20 cellular contexts compared by ENCODE assay signal in the genomic region with DNA sequence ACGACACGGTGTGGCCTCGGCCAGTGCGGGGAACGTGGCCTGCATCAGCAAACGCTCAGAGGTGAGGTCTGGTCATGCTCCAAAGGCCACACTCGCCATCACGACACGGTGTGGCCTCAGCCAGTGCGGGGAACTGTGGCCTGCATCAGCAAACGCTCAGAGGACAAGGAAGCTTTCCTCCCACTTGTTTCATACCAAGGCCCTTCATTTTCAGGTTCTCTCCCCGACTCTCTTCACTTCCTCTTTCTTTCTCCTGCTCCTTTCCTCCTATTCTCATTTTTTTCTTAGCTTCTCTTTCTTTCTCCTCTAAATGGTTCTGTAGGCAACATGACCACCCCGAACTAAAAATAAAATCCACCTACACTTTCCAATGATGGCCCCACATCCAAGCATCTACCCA.
"Had no signal": no experiment of that assay in that cellular context is flagged by ENCODE, and none has a peak within 500 bp of the region (broad histone marks: within the 10 kb centered on the region; RNA-seq: fewer than 3 reads in every experiment).

No MANE protein-coding gene starts in this region.

- H3K36me3 ChIP-seq: esophagus muscularis mucosa, gastrocnemius medialis, right lobe of liver, stomach, suprapubic skin, tibial nerve had no signal

- H3K27me3 ChIP-seq: gastrocnemius medialis, right lobe of liver, tibial nerve had no signal

- H2AFZ ChIP-seq: parathyroid adenoma had no signal

- H3K9ac ChIP-seq: parathyroid adenoma had no signal

- H3K79me2 ChIP-seq: parathyroid adenoma had no signal

- H3K9me3 ChIP-seq: esophagus muscularis mucosa, gastrocnemius medialis, right lobe of liver, stomach, suprapubic skin, tibial nerve had no signal

- H3K4me3 ChIP-seq: coronary artery, esophagus muscularis mucosa, gastrocnemius medialis, right lobe of liver, skin epidermis, stomach, suprapubic skin, tibial nerve had no signal

- DNase-seq: activated CD4-positive, alpha-beta T cell treated with anti-CD3 and anti-CD28 coated beads for 1 hour; activated CD4-positive, alpha-beta T cell treated with anti-CD3 and anti-CD28 coated beads, Interleukin-2, amount 50 U/mL, for 1 hour; activated CD8-positive, alpha-beta T cell treated with anti-CD3 and anti-CD28 coated beads, Interleukin-2, amount 10 ng/mL, durations not matched to agents 7 days and 5 days; activated gamma-delta T cell; activated naive CD4-positive, alpha-beta T cell treated with anti-CD3 and anti-CD28 coated beads, Interleukin-2, amount 50 U/mL, for 16 hours; activated naive CD8-positive, alpha-beta T cell treated with anti-CD3 and anti-CD28 coated beads, Interleukin-2, amount 50 U/mL, for 24 hours; cerebellar nuclear complex; gastrocnemius medialis; left colon; stimulated activated CD4-positive, alpha-beta T cell treated with anti-CD3 and anti-CD28 coated beads, Interleukin-1b, Interleukin-23, amount 100 ng/mL, for 48 hours; stomach had no signal

- ATAC-seq: activated CD8-positive, alpha-beta T cell treated with anti-CD3 and anti-CD28 coated beads, Interleukin-2, amount 10 ng/mL, durations not matched to agents 7 days and 5 days; activated naive CD8-positive, alpha-beta T cell treated with anti-CD3 and anti-CD28 coated beads, Interleukin-2, amount 50 U/mL, for 24 hours; gastrocnemius medialis; left colon; natural killer cell treated with Interleukin-12 subunit alpha and Interleukin-12 subunit beta and Interleukin-15 and Interleukin-18, amount 100 ng/mL, for 72 hours; right lobe of liver; stimulated activated effector memory CD8-positive, alpha-beta T cell treated with anti-CD3 and anti-CD28 coated beads, Interleukin-12 subunit alpha, Interleukin-12 subunit beta, amount 100 ng/mL, for 72 hours had no signal

- H3K27ac ChIP-seq: coronary artery, esophagus muscularis mucosa, gastrocnemius medialis, parathyroid adenoma, right lobe of liver, skin epidermis, stomach, suprapubic skin, tibial nerve had no signal

- H3K4me1 ChIP-seq: esophagus muscularis mucosa, gastrocnemius medialis, parathyroid adenoma, right lobe of liver, stomach, suprapubic skin, tibial nerve had no signal
